Comparison of ENCODE assay signal across 21 cellular contexts in the genomic region with DNA sequence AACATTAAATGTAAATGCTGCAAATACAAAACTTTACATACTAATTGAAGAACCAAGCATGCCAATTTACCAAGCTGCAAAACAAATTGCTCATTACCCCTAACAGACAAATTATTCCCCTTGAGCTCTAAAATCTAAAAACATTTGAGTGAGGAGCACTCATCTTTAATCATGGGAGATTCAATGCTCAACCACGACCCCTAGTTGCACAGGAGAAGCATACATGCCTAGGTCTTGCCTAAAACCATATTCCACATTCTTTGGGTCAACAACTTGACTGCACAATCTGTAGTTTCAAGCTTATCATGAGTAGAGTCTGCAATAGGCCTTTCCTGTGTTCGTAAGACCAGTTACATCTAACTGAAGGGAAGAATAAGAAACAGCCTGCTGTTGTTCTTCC.
DNase-seq lines count a peak whose midpoint lies in the region; ATAC-seq and TF ChIP-seq lines count a peak whose summit lies in the region.
"Had no signal": no experiment of that assay in that cellular context is flagged by ENCODE, and none has a peak within 500 bp of the region (broad histone marks: within the 10 kb centered on the region; RNA-seq: fewer than 3 reads in every experiment).

No MANE protein-coding gene starts in this region.

- no peaks in the 10 kb centered on the region for H3K9me3 Mint-ChIP-seq in neural progenitor cell

- in situ Hi-C loops in brain microvascular endothelial cell (cut with HindIII; ENCODE audit: low pct_ligation_motif_present, low sequenced_read_pairs) = no loop called here

- H4K20me1 ChIP-seq in neural progenitor cell (ENCODE audit: low read depth) = no peaks in the 10 kb centered on the region

- peak; percentile 37 for DNase-seq in ELR (ENCODE audit: low read depth)
- no peak for DNase-seq in LNCaP clone FGC (ENCODE audit: low read depth)
- DNase-seq in brain microvascular endothelial cell = no peak
- DNase-seq in neural progenitor cell (ENCODE audit: low spot score) = peak; percentile 9
- no peak for DNase-seq in stimulated activated CD8-positive, alpha-beta memory T cell treated with anti-CD3 and anti-CD28 coated beads, Interleukin-4, amount 100 ng/mL, for 48 hours
- no peak for DNase-seq in HUDEP-2 (lab: John Stamatoyannopoulos, UW; ENCODE audit: unreplicated experiment in 76 of 76)
- DNase-seq: activated CD4-positive, alpha-beta T cell treated with anti-CD3 and anti-CD28 coated beads for 1 hour; CD4-positive, alpha-beta memory T cell; cerebellar nuclear complex; hypothalamus; KBM-7; left lung; naive thymus-derived CD4-positive, alpha-beta T cell; NCI-H1694 treated with DMSO at 0.1 percent for 48 hours; NCI-H510A treated with DMSO at 0.1 percent for 48 hours; stimulated activated CD4-positive, alpha-beta T cell treated with anti-CD3 and anti-CD28 coated beads, Interleukin-2, amount 100 ng/mL, for 48 hours; T-helper 2 cell had no signal

- H3K79me2 ChIP-seq in neural progenitor cell (ENCODE audit: low read depth) = no peaks in the 10 kb centered on the region

- H3K4me2 ChIP-seq in neural progenitor cell = no peak overlapping the region

- H3K4me3 Mint-ChIP-seq in neural progenitor cell = no peak overlapping the region
- H3K4me3 Mint-ChIP-seq: CD4-positive, alpha-beta memory T cell; naive thymus-derived CD4-positive, alpha-beta T cell had no signal

- H3K4me1 ChIP-seq in neural progenitor cell = no peaks in the 10 kb centered on the region
- H3K4me1 ChIP-seq: left lung, right atrium auricular region, tibial nerve had no signal

- H2AFZ ChIP-seq in neural progenitor cell (replicated peaks) = peak overlapping the region; percentile 86

- H3K27me3 ChIP-seq in brain microvascular endothelial cell (replicated peaks) (no peaks in the 10 kb centered on the region), neural progenitor cell (no peaks in the 10 kb centered on the region)
- H3K27me3 ChIP-seq: left lung, right atrium auricular region, tibial nerve had no signal

- H3K4me3 ChIP-seq in LNCaP clone FGC (ENCODE audit: low read depth, low read length) (no peak overlapping the region), brain microvascular endothelial cell (ENCODE audit: low read depth, low read length) (no peak overlapping the region), neural progenitor cell (no peak overlapping the region)
- H3K4me3 ChIP-seq: left lung, right atrium auricular region, tibial nerve had no signal

- ATAC-seq in GM19452 (IDR thresholded peaks at IDR 0.05; ENCODE audit: unreplicated experiment) = no peak
- ATAC-seq: left lung; naive thymus-derived CD4-positive, alpha-beta T cell had no signal

- no peak overlapping the region for H3K27ac Mint-ChIP-seq in neural progenitor cell
- H3K27ac Mint-ChIP-seq: CD4-positive, alpha-beta memory T cell; naive thymus-derived CD4-positive, alpha-beta T cell had no signal

- no peaks in the 10 kb centered on the region for H3K9me3 ChIP-seq in neural progenitor cell (ENCODE audit: low read depth)
- H3K9me3 ChIP-seq: left lung, right atrium auricular region, tibial nerve had no signal

- H3K4me1 Mint-ChIP-seq in neural progenitor cell = no peaks in the 10 kb centered on the region
- H3K4me1 Mint-ChIP-seq: CD4-positive, alpha-beta memory T cell; naive thymus-derived CD4-positive, alpha-beta T cell had no signal

- TF ChIP-seq CTCF in LNCaP clone FGC (IDR thresholded peaks at IDR 0.05; ENCODE audit: control insufficient read depth, extremely low read depth, insufficient read depth) (peak; percentile 6; the same call in 1 of the 2 replicates), brain microvascular endothelial cell (IDR thresholded peaks at IDR 0.05; ENCODE audit: low read depth, low read length, missing control alignments) (peak; percentile 25), neural progenitor cell (IDR thresholded peaks at IDR 0.05) (no peak)

- no peak overlapping the region for H3K9ac ChIP-seq in neural progenitor cell

- peaks cover 2% of the 10 kb centered on the region for H3K27me3 Mint-ChIP-seq in neural progenitor cell (ENCODE audit: insufficient read depth, low read depth)
- H3K27me3 Mint-ChIP-seq: CD4-positive, alpha-beta memory T cell; naive thymus-derived CD4-positive, alpha-beta T cell had no signal

- no peaks in the 10 kb centered on the region for H3K36me3 Mint-ChIP-seq in neural progenitor cell
- H3K36me3 Mint-ChIP-seq: CD4-positive, alpha-beta memory T cell; naive thymus-derived CD4-positive, alpha-beta T cell had no signal

- H3F3A ChIP-seq in neural progenitor cell (ENCODE audit: low read depth) = no peaks in the 10 kb centered on the region

- H3K27ac ChIP-seq in brain microvascular endothelial cell (no peak overlapping the region), neural progenitor cell (no peak overlapping the region)
- H3K27ac ChIP-seq: epithelial cell of prostate, left lung, right atrium auricular region, tibial nerve had no signal

- H3K36me3 ChIP-seq in brain microvascular endothelial cell (replicated peaks) (no peaks in the 10 kb centered on the region), neural progenitor cell (no peaks in the 10 kb centered on the region)
- H3K36me3 ChIP-seq: left lung, right atrium auricular region, tibial nerve had no signal

Comparison
In these comparisons a context has a peak if more than half of its experiments do, and no peak if none do; other contexts are left out.
1. DNase-seq: peak in ELR (single experiment) and neural progenitor cell (single experiment); none in LNCaP clone FGC (single experiment), brain microvascular endothelial cell (single experiment), stimulated activated CD8-positive, alpha-beta memory T cell treated with anti-CD3 and anti-CD28 coated beads, Interleukin-4, amount 100 ng/mL, for 48 hours (single experiment) and HUDEP-2 (0 of 76).